Comparison of ENCODE assay signal across 24 cellular contexts in genomic region chr16:11207646-11208045, GRCh38. TPM values are rescaled to one million over a fixed set of nuclear protein-coding genes. Genes with fewer than 3 reads are reported as not detected.
A peak's percentile ranks its signal among the peaks of the same experiment; 100 is the strongest.
DNase-seq lines count a peak whose midpoint lies in the region; ATAC-seq, FAIRE-seq and TF ChIP-seq lines count a peak whose summit lies in the region.
"Had no signal": no experiment of that assay in that cellular context is flagged by ENCODE, and none has a peak within 500 bp of the region (broad histone marks: within the 10 kb centered on the region; RNA-seq: fewer than 3 reads in every experiment).

No MANE protein-coding gene starts in this region.

- TF ChIP-seq EP300 in HepG2 (IDR thresholded peaks at IDR 0.05; ENCODE audit: low read depth in 2 of 2, low read length in 2 of 2), result no peak
- TF ChIP-seq EP300 in HepG2 (CRISPR knock-in tag; IDR thresholded peaks at IDR 0.05; ENCODE audit: borderline replicate concordance), result no peak

- no peak overlapping the region for H2AFZ ChIP-seq in HepG2 (ENCODE audit: low read length)

- peak; percentile 62 for DNase-seq in activated CD4-positive, alpha-beta T cell treated with anti-CD3 and anti-CD28 coated beads for 36 hours
- no peak for DNase-seq in activated CD4-positive, alpha-beta T cell treated with anti-CD3 and anti-CD28 coated beads for 4 hours
- no peak for DNase-seq in HepG2 (ENCODE audit: low spot score)
- DNase-seq in right lobe of liver, result no peak
- peak; percentile 64 for DNase-seq in activated CD8-positive, alpha-beta T cell treated with anti-CD3 and anti-CD28 coated beads for 36 hours
- DNase-seq in stimulated activated naive B cell treated with anti-CD40 and anti-IgM and Interleukin-4, amounts not matched to agents 10 μg/mL and 1 μg/mL and 100 μg/mL, for 72 hours, result no peak
- DNase-seq in dorsolateral prefrontal cortex, result no peak
- no peak for DNase-seq in DMS53 treated with DMSO at 0.1 percent for 48 hours (lab: John Stamatoyannopoulos, UW; ENCODE audit: unreplicated experiment)
- DNase-seq: Caco-2; colonic mucosa; head of caudate nucleus; HFFc6; left cardiac atrium; mesenchymal stem cell; naive thymus-derived CD4-positive, alpha-beta T cell; NCI-H1105; NCI-H2081; NCI-H345; ovary; Right ventricle myocardium superior; trophoblast cell had no signal

- POLR2A ChIA-PET in activated CD4-positive, alpha-beta T cell treated with anti-CD3 and anti-CD28 coated beads for 36 hours (lab: Charles Lee), result no interaction called here
- POLR2A ChIA-PET in HepG2 (lab: Yijun Ruan, JAX), result interaction anchor here (2.4 kb wide), 1 partner anchor 48 kb away, joined by 10 read pairs; the partner anchor contains the start of gene SOCS1
- POLR2A ChIA-PET in activated CD8-positive, alpha-beta T cell treated with anti-CD3 and anti-CD28 coated beads for 36 hours (lab: Charles Lee), result interaction anchor here (0.7 to 3.6 kb wide), 5 partner anchors 12 to 48 kb away, joined by 3 to 18 read pairs (median 4); partner anchors contain the start of gene SOCS1

- H3K4me2 ChIP-seq in HepG2 (ENCODE audit: low read depth, low read length), result no peak overlapping the region

- in situ Hi-C loops in HepG2 (cut with HindIII; ENCODE audit: extremely low pct_ligation_motif_present, low pct_unique_long_range_greater_than_20kb), result no loop called here

- ATAC-seq in activated CD4-positive, alpha-beta T cell treated with anti-CD3 and anti-CD28 coated beads for 36 hours, result no peak
- ATAC-seq in HepG2 (no peak), right lobe of liver (no peak)
- no peak for ATAC-seq in activated CD8-positive, alpha-beta T cell treated with anti-CD3 and anti-CD28 coated beads for 36 hours
- ATAC-seq in stimulated activated naive B cell treated with anti-CD40 and anti-IgM and Interleukin-4, amounts not matched to agents 10 μg/mL and 1 μg/mL and 100 μg/mL, for 72 hours (replicated peaks), result no peak
- ATAC-seq: left cardiac atrium; naive thymus-derived CD4-positive, alpha-beta T cell had no signal

- WGBS in HepG2 (ENCODE audit: low lambda C conversion rate), result 38% methylated on average over 3 of the region's 3 CpGs
- WGBS in right lobe of liver (ENCODE audit: insufficient coverage, low coverage, low lambda C conversion rate, missing lambda C conversion rate), result 80% methylated on average over 1 of the region's 3 CpGs

- H3K27ac ChIP-seq in HepG2 (ENCODE audit: extremely low read length, insufficient read depth, low read length) (no peak overlapping the region), right lobe of liver (peak overlapping the region in 1 of 3 donors; percentile 82), dorsolateral prefrontal cortex (no peak overlapping the region)
- H3K27ac ChIP-seq: colonic mucosa, ovary, right atrium auricular region had no signal

- H3K36me3 Mint-ChIP-seq in activated CD4-positive, alpha-beta T cell treated with anti-CD3 and anti-CD28 coated beads for 36 hours (ENCODE audit: low read depth), result peaks cover 3% of the 10 kb centered on the region
- H3K36me3 Mint-ChIP-seq in activated CD8-positive, alpha-beta T cell treated with anti-CD3 and anti-CD28 coated beads for 36 hours (ENCODE audit: low read depth), result peaks cover 1% of the 10 kb centered on the region
- peaks cover 3 to 22% of the 10 kb centered on the region in 2 donors for H3K36me3 Mint-ChIP-seq in stimulated activated naive B cell treated with anti-CD40 and anti-IgM and Interleukin-4, amounts not matched to agents 10 μg/mL and 1 μg/mL and 100 μg/mL, for 72 hours

- H3K36me3 ChIP-seq in HepG2 (replicated peaks in 1 of 2; ENCODE audit: control insufficient read depth in 1 of 2, insufficient read depth in 2 of 2, low read length in 2 of 2) (no peaks in the 10 kb centered on the region), right lobe of liver (no peaks in the 10 kb centered on the region)
- H3K36me3 ChIP-seq: colonic mucosa, ovary, right atrium auricular region had no signal

- no peak overlapping the region for H3K4me3 Mint-ChIP-seq in activated CD4-positive, alpha-beta T cell treated with anti-CD3 and anti-CD28 coated beads for 36 hours
- H3K4me3 Mint-ChIP-seq in activated CD8-positive, alpha-beta T cell treated with anti-CD3 and anti-CD28 coated beads for 36 hours, result no peak overlapping the region
- H3K4me3 Mint-ChIP-seq in stimulated activated naive B cell treated with anti-CD40 and anti-IgM and Interleukin-4, amounts not matched to agents 10 μg/mL and 1 μg/mL and 100 μg/mL, for 72 hours, result no peak overlapping the region
- H3K4me3 Mint-ChIP-seq: HFFc6 had no signal

- H3K27me3 ChIP-seq in HepG2 (ENCODE audit: control insufficient read depth in 1 of 2, insufficient read depth in 2 of 2, low read length in 2 of 2), result peaks cover 2 to 47% of the 10 kb centered on the region in 2 experiments
- H3K27me3 ChIP-seq in right lobe of liver, result no peaks in the 10 kb centered on the region
- peaks cover 0 to 21% (median 0%) of the 10 kb centered on the region in 45 donors for H3K27me3 ChIP-seq in dorsolateral prefrontal cortex
- H3K27me3 ChIP-seq: colonic mucosa, ovary, right atrium auricular region had no signal

- CTCF ChIA-PET in activated CD4-positive, alpha-beta T cell treated with anti-CD3 and anti-CD28 coated beads for 36 hours (lab: Charles Lee), result no interaction called here
- CTCF ChIA-PET in HepG2 (lab: Yijun Ruan, JAX; ENCODE audit: low intra/inter-chr PET ratio, low total read pairs), result no interaction called here
- CTCF ChIA-PET in activated CD8-positive, alpha-beta T cell treated with anti-CD3 and anti-CD28 coated beads for 36 hours (lab: Charles Lee), result interaction anchor here (0.9 to 6.1 kb wide), 4 partner anchors 11 to 17 kb away, joined by 3 to 50 read pairs (median 4); no protein-coding TSS in a partner anchor

- TF ChIP-seq POLR2A in HepG2 (IDR thresholded peaks at IDR 0.05; ENCODE audit: insufficient read depth in 1 of 2, low read depth in 2 of 2, low read length in 2 of 2) (no peak), right lobe of liver (IDR thresholded peaks at IDR 0.05) (no peak)

- H3K27me3 Mint-ChIP-seq in activated CD4-positive, alpha-beta T cell treated with anti-CD3 and anti-CD28 coated beads for 36 hours, result no peaks in the 10 kb centered on the region
- H3K27me3 Mint-ChIP-seq in activated CD8-positive, alpha-beta T cell treated with anti-CD3 and anti-CD28 coated beads for 36 hours, result no peaks in the 10 kb centered on the region
- peaks cover 9 to 12% of the 10 kb centered on the region in 2 donors for H3K27me3 Mint-ChIP-seq in stimulated activated naive B cell treated with anti-CD40 and anti-IgM and Interleukin-4, amounts not matched to agents 10 μg/mL and 1 μg/mL and 100 μg/mL, for 72 hours

- no peak for TF ChIP-seq RAD21 in HepG2 (CRISPR knock-in tag; IDR thresholded peaks at IDR 0.05)

- peaks cover 23% of the 10 kb centered on the region for H3K4me1 Mint-ChIP-seq in activated CD4-positive, alpha-beta T cell treated with anti-CD3 and anti-CD28 coated beads for 36 hours
- peaks cover 45% of the 10 kb centered on the region for H3K4me1 Mint-ChIP-seq in activated CD8-positive, alpha-beta T cell treated with anti-CD3 and anti-CD28 coated beads for 36 hours (ENCODE audit: low read depth)
- peaks cover 61 to 86% of the 10 kb centered on the region in 2 donors for H3K4me1 Mint-ChIP-seq in stimulated activated naive B cell treated with anti-CD40 and anti-IgM and Interleukin-4, amounts not matched to agents 10 μg/mL and 1 μg/mL and 100 μg/mL, for 72 hours

- intact Hi-C loops in activated CD4-positive, alpha-beta T cell treated with anti-CD3 and anti-CD28 coated beads for 36 hours (cut with DNase I, micrococcal nuclease), result loop anchor here (2.0 kb wide), 2 partner anchors 15 to 17 kb away; no protein-coding TSS in a partner anchor
- intact Hi-C loops in HepG2 (cut with micrococcal nuclease; ENCODE audit: unreplicated experiment) (no loop called here), right lobe of liver (cut with DNase I) (loop anchor here in 1 of 2 donors (10.0 kb wide), 1 partner anchor 47 kb away; the partner anchor contains the start of gene SOCS1), dorsolateral prefrontal cortex (cut with DNase I) (loop anchor here in 1 of 2 donors (10.0 kb wide), 1 partner anchor 57 kb away; the partner anchor contains the start of gene TNP2)
- intact Hi-C loops in activated CD8-positive, alpha-beta T cell treated with anti-CD3 and anti-CD28 coated beads for 36 hours (cut with micrococcal nuclease), result no loop called here

- no peak overlapping the region for H3K27ac Mint-ChIP-seq in activated CD4-positive, alpha-beta T cell treated with anti-CD3 and anti-CD28 coated beads for 36 hours
- H3K27ac Mint-ChIP-seq in activated CD8-positive, alpha-beta T cell treated with anti-CD3 and anti-CD28 coated beads for 36 hours, result no peak overlapping the region
- peak overlapping the region; percentile 99 for H3K27ac Mint-ChIP-seq in stimulated activated naive B cell treated with anti-CD40 and anti-IgM and Interleukin-4, amounts not matched to agents 10 μg/mL and 1 μg/mL and 100 μg/mL, for 72 hours
- H3K27ac Mint-ChIP-seq: HFFc6 had no signal

- TF ChIP-seq CTCF in HepG2 (CRISPR knock-in tag; IDR thresholded peaks at IDR 0.05), result no peak
- no peak for TF ChIP-seq CTCF in right lobe of liver (IDR thresholded peaks at IDR 0.05)
- TF ChIP-seq CTCF in activated CD8-positive, alpha-beta T cell treated with anti-CD3 and anti-CD28 coated beads for 36 hours (IDR thresholded peaks at IDR 0.05), result no peak
- TF ChIP-seq CTCF in dorsolateral prefrontal cortex (IDR thresholded peaks at IDR 0.05 in 54 of 56, conservative IDR thresholded peaks at IDR 0.05 in 2 of 56; ENCODE audit: low read depth in 1 of 56, partially characterized antibody in 56 of 56), result no peak

- BruUV-seq in HepG2 (replicated peaks; lab: Mats Ljungman, UMichigan), result no TSS peak

- H3K9me3 Mint-ChIP-seq in activated CD4-positive, alpha-beta T cell treated with anti-CD3 and anti-CD28 coated beads for 36 hours (ENCODE audit: low read depth), result peaks cover 3% of the 10 kb centered on the region
- peaks cover 9% of the 10 kb centered on the region for H3K9me3 Mint-ChIP-seq in activated CD8-positive, alpha-beta T cell treated with anti-CD3 and anti-CD28 coated beads for 36 hours
- H3K9me3 Mint-ChIP-seq in stimulated activated naive B cell treated with anti-CD40 and anti-IgM and Interleukin-4, amounts not matched to agents 10 μg/mL and 1 μg/mL and 100 μg/mL, for 72 hours, result peaks cover 2 to 6% of the 10 kb centered on the region in 2 donors

- H3K9ac ChIP-seq in HepG2 (ENCODE audit: insufficient read depth, low read depth, low read length), result no peak overlapping the region

- no peak for FAIRE-seq in HepG2 (lab: Jason Lieb, UNC)
- FAIRE-seq: bronchial epithelial cell, endometrium had no signal

- H4K20me1 ChIP-seq in HepG2 (ENCODE audit: insufficient read depth, low read length), result no peaks in the 10 kb centered on the region

- H3K4me1 ChIP-seq in HepG2 (ENCODE audit: insufficient read depth, low read length) (peaks cover 29% of the 10 kb centered on the region), right lobe of liver (peaks cover 0 to 32% (median 11%) of the 10 kb centered on the region in 4 donors)
- H3K4me1 ChIP-seq: Caco-2 had no signal

- peaks cover 7% of the 10 kb centered on the region for H3K9me3 ChIP-seq in HepG2 (ENCODE audit: low read length)
- H3K9me3 ChIP-seq in right lobe of liver, result no peaks in the 10 kb centered on the region
- H3K9me3 ChIP-seq: Caco-2, colonic mucosa, ovary had no signal

- H3K4me3 ChIP-seq in HepG2 (replicated peaks in 1 of 3; ENCODE audit: insufficient read depth in 1 of 3, low read depth in 2 of 3, low read length in 3 of 3), result no peak overlapping the region
- H3K4me3 ChIP-seq in right lobe of liver, result no peak overlapping the region
- H3K4me3 ChIP-seq in dorsolateral prefrontal cortex, result no peak overlapping the region
- H3K4me3 ChIP-seq: colonic mucosa, ovary, right atrium auricular region had no signal

- no peaks in the 10 kb centered on the region for H3K79me2 ChIP-seq in HepG2 (ENCODE audit: insufficient read depth, low read length)

RNA-seq across cellular contexts. Expression of gene SOCS1, which starts 48.4 kb away (rescaled TPM):
- 100 to 1,000 TPM in 1 of 2 experiments, 10 to 100 TPM in 1; 100.0 to 103 TPM for total RNA-seq in activated CD4-positive, alpha-beta T cell treated with anti-CD3 and anti-CD28 coated beads for 36 hours
- total RNA-seq in HepG2 (2016; rRNA removed; fragmentation: Illumina TruSeq; extraction: Trizol) (3.3 and 5.3 TPM in 2 replicates), right lobe of liver (10 to 100 TPM in 3 of 6 experiments, 1 to 10 TPM in 2, under 1 TPM in 1; 0.88 to 26.6 (median 10.9) TPM), dorsolateral prefrontal cortex (1 to 10 TPM in 25 of 120 experiments, under 1 TPM in 63, not detected in 32; 0.28 to 3.7 (median 0.76) TPM)
- 5.4 and 8.1 TPM in 2 replicates for total RNA-seq in HepG2 (2016; cell fraction: cytosol; rRNA removed; fragmentation: Illumina TruSeq; extraction: Trizol; ENCODE audit: low read depth)
- total RNA-seq in HepG2 (2016; cell fraction: insoluble cytoplasmic fraction; rRNA removed; fragmentation: Illumina TruSeq; extraction: Trizol), result 2.8 and 4.2 TPM in 2 replicates
- 9.1 and 10.9 TPM in 2 replicates for total RNA-seq in HepG2 (2016; cell fraction: membrane; rRNA removed; fragmentation: Illumina TruSeq; extraction: Trizol)
- total RNA-seq in HepG2 (2016; cell fraction: nucleus; rRNA removed; fragmentation: Illumina TruSeq; extraction: Trizol), result 5.6 and 5.7 TPM in 2 replicates
- 6.3 and 9.4 TPM in 2 replicates for polyA plus RNA-seq in HepG2 (2011; rRNA removed)
- 5.3 and 8.4 TPM in 2 replicates for polyA plus RNA-seq in HepG2 (2011; cell fraction: cytosol; rRNA removed)
- 30.3 and 31.6 TPM in 2 replicates for polyA plus RNA-seq in HepG2 (2011; cell fraction: nucleus; rRNA removed)
- polyA plus RNA-seq in HepG2 (2012), result 6.5 and 7.4 TPM in 2 replicates
- 5.5 and 7.8 TPM in 2 replicates for polyA plus RNA-seq in HepG2 (2016; cell fraction: cytosol; fragmentation: Illumina TruSeq; extraction: Trizol; ENCODE audit: low read depth)
- 5.2 and 6.3 TPM in 2 replicates for polyA plus RNA-seq in HepG2 (2016; cell fraction: insoluble cytoplasmic fraction; fragmentation: Illumina TruSeq; extraction: Trizol; ENCODE audit: low read depth)
- 7.1 and 9.9 TPM in 2 replicates for polyA plus RNA-seq in HepG2 (2016; cell fraction: membrane; fragmentation: Illumina TruSeq; extraction: Trizol; ENCODE audit: low read depth)
- 8.1 and 8.6 TPM in 2 replicates for polyA plus RNA-seq in HepG2 (2016; cell fraction: nucleus; fragmentation: Illumina TruSeq; extraction: Trizol; ENCODE audit: insufficient read depth, low read depth)
- polyA minus RNA-seq in HepG2 (2011; rRNA and poly(A)+ RNA removed; ENCODE audit: low replicate concordance), result 3.9 and 31.0 TPM in 2 replicates
- polyA minus RNA-seq in HepG2 (2011; cell fraction: cytosol; rRNA and poly(A)+ RNA removed), result 12.0 and 14.0 TPM in 2 replicates
- polyA minus RNA-seq in HepG2 (2011; cell fraction: nucleus; rRNA and poly(A)+ RNA removed), result 44.8 and 46.1 TPM in 2 replicates
- total RNA-seq in activated CD8-positive, alpha-beta T cell treated with anti-CD3 and anti-CD28 coated beads for 36 hours, result 10 to 100 TPM; 75.7 to 75.8 TPM

Comparison
In these comparisons a context has a peak if more than half of its experiments do, and no peak if none do; other contexts are left out.
1. DNase-seq: peak in activated CD4-positive, alpha-beta T cell treated with anti-CD3 and anti-CD28 coated beads for 36 hours (single experiment) and activated CD8-positive, alpha-beta T cell treated with anti-CD3 and anti-CD28 coated beads for 36 hours (single experiment); none in activated CD4-positive, alpha-beta T cell treated with anti-CD3 and anti-CD28 coated beads for 4 hours (0 of 2), HepG2 (single experiment), right lobe of liver (0 of 3), stimulated activated naive B cell treated with anti-CD40 and anti-IgM and Interleukin-4, amounts not matched to agents 10 μg/mL and 1 μg/mL and 100 μg/mL, for 72 hours (single experiment), dorsolateral prefrontal cortex (0 of 10) and DMS53 treated with DMSO at 0.1 percent for 48 hours (single experiment).
2. intact Hi-C loops: an anchor here in activated CD4-positive, alpha-beta T cell treated with anti-CD3 and anti-CD28 coated beads for 36 hours (2.0 kb wide); none called in HepG2 and activated CD8-positive, alpha-beta T cell treated with anti-CD3 and anti-CD28 coated beads for 36 hours.